ENCODE assay signal across 25 cellular contexts in genomic region chr9:18333157-18333556, GRCh38.
DNase-seq lines count a peak whose midpoint lies in the region; ATAC-seq and TF ChIP-seq lines count a peak whose summit lies in the region.
"Had no signal": no experiment of that assay in that cellular context is flagged by ENCODE, and none has a peak within 500 bp of the region (broad histone marks: within the 10 kb centered on the region; RNA-seq: fewer than 3 reads in every experiment).

No MANE protein-coding gene starts in this region.

- no peaks in the 10 kb centered on the region for H3K36me3 Mint-ChIP-seq in WTC11
- H3K36me3 Mint-ChIP-seq: activated naive CD4-positive, alpha-beta T cell treated with anti-CD3 and anti-CD28 coated beads, Interleukin-2, amount 50 U/mL, for 24 hours; CD8-positive, alpha-beta memory T cell; neural progenitor cell had no signal

- H3K4me3 Mint-ChIP-seq in WTC11 = no peak overlapping the region
- H3K4me3 Mint-ChIP-seq: activated B cell treated with CpG ODN at 0.5 μM for 24 hours; activated naive CD4-positive, alpha-beta T cell treated with anti-CD3 and anti-CD28 coated beads, Interleukin-2, amount 50 U/mL, for 24 hours; CD8-positive, alpha-beta memory T cell; neural progenitor cell had no signal

- no peak overlapping the region for H3K27ac Mint-ChIP-seq in WTC11
- H3K27ac Mint-ChIP-seq: activated B cell treated with CpG ODN at 0.5 μM for 24 hours; activated naive CD4-positive, alpha-beta T cell treated with anti-CD3 and anti-CD28 coated beads, Interleukin-2, amount 50 U/mL, for 24 hours; CD8-positive, alpha-beta memory T cell; neural progenitor cell had no signal

- no peak overlapping the region for H3K4me3 ChIP-seq in fibroblast of mammary gland (ENCODE audit: control insufficient read depth, low read depth, low read length)
- H3K4me3 ChIP-seq: lower lobe of right lung, neural progenitor cell, sigmoid colon, stomach, tibial artery had no signal

- peak; percentile 43 for DNase-seq in HT1080 (ENCODE audit: low read depth)
- DNase-seq in WTC11 (ENCODE audit: low spot score) = no peak
- DNase-seq in fibroblast of mammary gland (ENCODE audit: low read depth) = peak; percentile 16
- no peak for DNase-seq in Right ventricle myocardium inferior (ENCODE audit: missing footprints)
- DNase-seq in Kasumi-1 (lab: John Stamatoyannopoulos, UW) = no peak
- no peak for DNase-seq in HuH-7 (ENCODE audit: low spot score)
- DNase-seq: activated B cell treated with CpG ODN at 0.5 μM for 24 hours; activated CD8-positive, alpha-beta memory T cell treated with anti-CD3 and anti-CD28 coated beads, Interleukin-2, amount 50 U/mL, for 4 hours; aorta; CD8-positive, alpha-beta memory T cell; foreskin melanocyte; H7; lower lobe of right lung; MM.1S; NCI-H1417; NCI-H2081; posterior cingulate gyrus; Right ventricle myocardium superior; sigmoid colon; stomach; T-helper 9 cell; tibial artery had no signal

- intact Hi-C loops in Right ventricle myocardium inferior (cut with DNase I) = no loop called here

- CTCF ChIA-PET in WTC11 (lab: Charles Lee) = interaction anchor here (0.8 kb wide), 1 partner anchor 105 kb away, joined by 3 read pairs; no protein-coding TSS in a partner anchor

- TF ChIP-seq CTCF in WTC11 (IDR thresholded peaks at IDR 0.05) (no peak), fibroblast of mammary gland (conservative IDR thresholded peaks at IDR 0.05; ENCODE audit: control insufficient read depth, insufficient read depth, low read depth, low read length) (no peak)

- H3K27me3 Mint-ChIP-seq in WTC11 (ENCODE audit: low read depth) = no peaks in the 10 kb centered on the region
- H3K27me3 Mint-ChIP-seq: activated B cell treated with CpG ODN at 0.5 μM for 24 hours; CD8-positive, alpha-beta memory T cell had no signal

- H3K4me1 Mint-ChIP-seq in WTC11 = peaks cover 22% of the 10 kb centered on the region
- H3K4me1 Mint-ChIP-seq: activated B cell treated with CpG ODN at 0.5 μM for 24 hours; activated naive CD4-positive, alpha-beta T cell treated with anti-CD3 and anti-CD28 coated beads, Interleukin-2, amount 50 U/mL, for 24 hours; CD8-positive, alpha-beta memory T cell; neural progenitor cell had no signal

- ATAC-seq in WTC11 = peak; percentile 76
- ATAC-seq in Right ventricle myocardium inferior = no peak
- ATAC-seq in GM18870 (IDR thresholded peaks at IDR 0.05; ENCODE audit: unreplicated experiment) = no peak
- ATAC-seq: lower lobe of right lung had no signal

- POLR2A ChIA-PET in WTC11 (lab: Charles Lee) = no interaction called here

- H3K9me3 Mint-ChIP-seq in WTC11 = peaks cover 3% of the 10 kb centered on the region; the same call in 1 of the 2 replicates
- H3K9me3 Mint-ChIP-seq: activated B cell treated with CpG ODN at 0.5 μM for 24 hours; activated naive CD4-positive, alpha-beta T cell treated with anti-CD3 and anti-CD28 coated beads, Interleukin-2, amount 50 U/mL, for 24 hours; CD8-positive, alpha-beta memory T cell; neural progenitor cell had no signal

TF ChIP-seq in WTC11, 78 proteins besides CTCF, POLR2A, EP300 and RAD21:
- no peak for TF ChIP-seq SOX15 (CRISPR knock-in tag; IDR thresholded peaks at IDR 0.05)
- no peak for TF ChIP-seq ZBTB21 (CRISPR knock-in tag; IDR thresholded peaks at IDR 0.05; ENCODE audit: borderline replicate concordance)
- TF ChIP-seq PRDM15 (CRISPR knock-in tag; IDR thresholded peaks at IDR 0.05) = no peak
- TF ChIP-seq ESRRA (CRISPR knock-in tag; IDR thresholded peaks at IDR 0.05; ENCODE audit: borderline replicate concordance) = no peak
- TF ChIP-seq TEAD1 (CRISPR knock-in tag; IDR thresholded peaks at IDR 0.05) = 0 out of 2 replicates have a peak, but pooled peaks have one; percentile 25
TF ChIP-seq in WTC11: peak in this region for 1.

Comparison
In these comparisons a context has a peak if more than half of its experiments do, and no peak if none do; other contexts are left out.
1. DNase-seq: peak in HT1080 (single experiment) and fibroblast of mammary gland (single experiment); none in WTC11 (single experiment), Right ventricle myocardium inferior (single experiment), Kasumi-1 (0 of 2) and HuH-7 (single experiment).